Comparison of ENCODE assay signal across 18 cellular contexts in the genomic region with DNA sequence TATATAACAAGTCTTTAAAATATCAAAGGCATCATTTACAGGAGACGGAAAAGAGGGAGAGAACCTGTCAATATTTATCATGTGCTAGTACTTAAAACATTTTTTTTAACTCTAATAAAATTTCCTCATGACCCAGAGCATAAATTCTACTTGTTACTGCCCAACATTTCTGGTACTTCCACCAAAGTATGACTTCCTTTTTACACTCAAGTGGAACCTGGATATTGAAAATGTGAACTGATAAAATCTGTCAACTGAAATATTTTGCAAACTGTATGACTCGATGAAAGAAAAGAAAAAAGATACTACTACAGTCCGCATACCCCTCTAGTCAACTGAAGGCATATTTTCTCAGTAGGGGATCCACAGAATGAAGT. TPM values are rescaled to one million over a fixed set of nuclear protein-coding genes. Genes with fewer than 3 reads are reported as not detected.
DNase-seq lines count a peak whose midpoint lies in the region; ATAC-seq and TF ChIP-seq lines count a peak whose summit lies in the region.
"Had no signal": no experiment of that assay in that cellular context is flagged by ENCODE, and none has a peak within 500 bp of the region (broad histone marks: within the 10 kb centered on the region; RNA-seq: fewer than 3 reads in every experiment).

No MANE protein-coding gene starts in this region.

- TF ChIP-seq CTCF in activated B cell treated with CpG ODN at 0.5 μM for 24 hours (IDR thresholded peaks at IDR 0.05), result no peak
- TF ChIP-seq CTCF in nephron (IDR thresholded peaks at IDR 0.05; ENCODE audit: unreplicated experiment in 3 of 3), result no peak
- no peak for TF ChIP-seq CTCF in upper lobe of right lung (IDR thresholded peaks at IDR 0.05)

- peaks cover 0 to 3% (median 0%) of the 10 kb centered on the region in 5 donors for H3K9me3 Mint-ChIP-seq in CD8-positive, alpha-beta memory T cell
- H3K9me3 Mint-ChIP-seq in activated B cell treated with CpG ODN at 0.5 μM for 24 hours (peaks cover 14% of the 10 kb centered on the region), nephron (no peaks in the 10 kb centered on the region)

- H3K36me3 Mint-ChIP-seq in CD8-positive, alpha-beta memory T cell, result peaks cover 23 to 56% (median 26%) of the 10 kb centered on the region in 3 donors
- H3K36me3 Mint-ChIP-seq in activated B cell treated with CpG ODN at 0.5 μM for 24 hours (ENCODE audit: low read depth), result peaks cover 57% of the 10 kb centered on the region
- peaks cover 45% of the 10 kb centered on the region for H3K36me3 Mint-ChIP-seq in nephron (ENCODE audit: low read depth)

- H3K27me3 Mint-ChIP-seq in CD8-positive, alpha-beta memory T cell, result peaks cover 0 to 2% of the 10 kb centered on the region in 2 donors
- no peaks in the 10 kb centered on the region for H3K27me3 Mint-ChIP-seq in activated B cell treated with CpG ODN at 0.5 μM for 24 hours
- H3K27me3 Mint-ChIP-seq in nephron (ENCODE audit: low read depth), result no peaks in the 10 kb centered on the region

- ATAC-seq in activated B cell treated with CpG ODN at 0.5 μM for 24 hours (ENCODE audit: low read depth) (no peak), upper lobe of right lung (no peak), HG02759 (IDR thresholded peaks at IDR 0.05; ENCODE audit: unreplicated experiment) (no peak), GM18502 (IDR thresholded peaks at IDR 0.05; ENCODE audit: poor library complexity, unreplicated experiment) (no peak)

- CTCF ChIA-PET in CD8-positive, alpha-beta memory T cell (lab: Charles Lee), result no interaction called here
- CTCF ChIA-PET in activated B cell treated with CpG ODN at 0.5 μM for 24 hours (lab: Charles Lee), result interaction anchor here (1.1 to 2.2 kb wide), 2 partner anchors 138 to 217 kb away, joined by 3 to 7 read pairs; no protein-coding TSS in a partner anchor

- H3K4me3 Mint-ChIP-seq in CD8-positive, alpha-beta memory T cell, result no peak overlapping the region
- H3K4me3 Mint-ChIP-seq in activated B cell treated with CpG ODN at 0.5 μM for 24 hours (no peak overlapping the region), nephron (no peak overlapping the region)

- peaks cover 45 to 69% (median 65%) of the 10 kb centered on the region in 3 donors for H3K4me1 Mint-ChIP-seq in CD8-positive, alpha-beta memory T cell
- H3K4me1 Mint-ChIP-seq in activated B cell treated with CpG ODN at 0.5 μM for 24 hours (peaks cover 42% of the 10 kb centered on the region), nephron (peaks cover 21% of the 10 kb centered on the region)

- no peaks in the 10 kb centered on the region for H3K9me3 ChIP-seq in CD8-positive, alpha-beta memory T cell (ENCODE audit: low read length)
- H3K9me3 ChIP-seq in upper lobe of right lung, result no peaks in the 10 kb centered on the region
- H3K9me3 ChIP-seq: ascending aorta, psoas muscle, thyroid gland had no signal

- H3K27ac ChIP-seq in CD8-positive, alpha-beta memory T cell (ENCODE audit: low read depth, low read length), result peak overlapping the region; percentile 49
- H3K27ac ChIP-seq in upper lobe of right lung, result no peak overlapping the region
- H3K27ac ChIP-seq: psoas muscle, thyroid gland had no signal

- H3K36me3 ChIP-seq in CD8-positive, alpha-beta memory T cell (ENCODE audit: insufficient read depth, low read length), result peaks cover 9% of the 10 kb centered on the region
- H3K36me3 ChIP-seq in upper lobe of right lung, result peaks cover 19% of the 10 kb centered on the region
- H3K36me3 ChIP-seq: thyroid gland had no signal

- intact Hi-C loops in activated B cell treated with CpG ODN at 0.5 μM for 24 hours (cut with micrococcal nuclease) (loop anchor here (2.0 to 5.0 kb wide), 2 partner anchors 33 kb away; no protein-coding TSS in a partner anchor), upper lobe of right lung (cut with DNase I) (no loop called here)

- H3K27me3 ChIP-seq in CD8-positive, alpha-beta memory T cell (ENCODE audit: insufficient read depth, low read length, poor library complexity, severe bottlenecking), result no peaks in the 10 kb centered on the region
- H3K27me3 ChIP-seq in upper lobe of right lung, result no peaks in the 10 kb centered on the region
- H3K27me3 ChIP-seq: ascending aorta, dorsolateral prefrontal cortex, heart right ventricle, thyroid gland had no signal

- no peak overlapping the region for H3K4me3 ChIP-seq in CD8-positive, alpha-beta memory T cell (ENCODE audit: low read length)
- H3K4me3 ChIP-seq in upper lobe of right lung, result no peak overlapping the region
- H3K4me3 ChIP-seq: ascending aorta, dorsolateral prefrontal cortex, heart right ventricle, PC-9, psoas muscle, thyroid gland had no signal

- H3K27ac Mint-ChIP-seq in CD8-positive, alpha-beta memory T cell, result peak overlapping the region in 3 of 8 donors; percentile 8 to 87 (median 45)
- peak overlapping the region; percentile 16 for H3K27ac Mint-ChIP-seq in activated B cell treated with CpG ODN at 0.5 μM for 24 hours
- peak overlapping the region in 2 of 3 experiments; percentile 15 to 28 for H3K27ac Mint-ChIP-seq in nephron

- POLR2A ChIA-PET in CD8-positive, alpha-beta memory T cell (lab: Charles Lee), result no interaction called here
- POLR2A ChIA-PET in activated B cell treated with CpG ODN at 0.5 μM for 24 hours (lab: Charles Lee), result no interaction called here

- peaks cover 5% of the 10 kb centered on the region for H3K4me1 ChIP-seq in CD8-positive, alpha-beta memory T cell (ENCODE audit: insufficient read depth, low read length)
- H3K4me1 ChIP-seq in upper lobe of right lung, result peaks cover 10% of the 10 kb centered on the region

- no peak for DNase-seq in CD8-positive, alpha-beta memory T cell
- DNase-seq in M059J (ENCODE audit: low read depth), result peak; percentile 8
- DNase-seq in activated B cell treated with CpG ODN at 0.5 μM for 24 hours, result no peak
- DNase-seq in upper lobe of right lung, result no peak
- no peak for DNase-seq in HT-29 (ENCODE audit: low spot score)
- DNase-seq: activated CD4-positive, alpha-beta T cell treated with anti-CD3 and anti-CD28 coated beads for 1 hour; activated T-cell treated with anti-CD3 and anti-CD28 coated beads for 4 hours; dorsolateral prefrontal cortex; heart right ventricle; NCI-H1092 treated with DMSO at 0.1 percent for 48 hours; PC-9; psoas muscle; stimulated activated CD4-positive, alpha-beta T cell treated with anti-CD3 and anti-CD28 coated beads, Interleukin-1b, Interleukin-23, amount 100 ng/mL, for 48 hours; thyroid gland had no signal

RNA-seq across cellular contexts. Expression of a gene that starts 37.1 kb away (rescaled TPM):
- total RNA-seq in CD8-positive, alpha-beta memory T cell, result 10 to 100 TPM; 25.3 to 28.9 TPM
- polyA plus RNA-seq in CD8-positive, alpha-beta memory T cell, result 37.2 TPM
- 9.0 and 13.0 TPM in 2 replicates for total RNA-seq in M059J (2014; rRNA removed; shearing (Covaris generic))
- total RNA-seq in activated B cell treated with CpG ODN at 0.5 μM for 24 hours (76.6 and 84.1 TPM in 2 replicates), upper lobe of right lung (42.4 TPM)
- total RNA-seq in HT-29 (2014; rRNA removed; shearing (Covaris generic)), result 6.6 and 15.2 TPM in 2 replicates
